In genomic region chr9:4661165-4662095, GRCh38 we compare ENCODE assay signal across 8 cellular contexts. TPM values are rescaled to one million over a fixed set of nuclear protein-coding genes. Genes with fewer than 3 reads are reported as not detected.
A peak's percentile ranks its signal among the peaks of the same experiment; 100 is the strongest.
DNase-seq lines count a peak whose midpoint lies in the region; ATAC-seq and TF ChIP-seq lines count a peak whose summit lies in the region.

No MANE protein-coding gene starts in this region.

- H3K27ac ChIP-seq in VCaP (peak overlapping the region; percentile 95), foreskin keratinocyte (no peak overlapping the region), smooth muscle cell (ENCODE audit: low read depth) (no peak overlapping the region)

- H3K4me1 ChIP-seq in foreskin keratinocyte: peaks cover 18% of the 10 kb centered on the region
- H3K4me1 ChIP-seq in smooth muscle cell (ENCODE audit: low read depth): peaks cover 13% of the 10 kb centered on the region

- TF ChIP-seq CTCF in VCaP (conservative IDR thresholded peaks at IDR 0.05): no peak
- TF ChIP-seq CTCF in foreskin keratinocyte (conservative IDR thresholded peaks at IDR 0.05): no peak
- no peak for TF ChIP-seq CTCF in smooth muscle cell (IDR thresholded peaks at IDR 0.05; ENCODE audit: borderline replicate concordance, insufficient read depth, poor library complexity, severe bottlenecking)

- DNase-seq in AG08395 (ENCODE audit: low spot score) (peak; percentile 19), foreskin keratinocyte (peak in 1 of 2 donors; percentile 53), smooth muscle cell (lab: John Stamatoyannopoulos, UW; ENCODE audit: unreplicated experiment) (no peak), COR-L47 (lab: John Stamatoyannopoulos, UW) (no peak), HK-2 (ENCODE audit: unreplicated experiment) (no peak)

- peak overlapping the region; percentile 80 for H3K4me3 ChIP-seq in smooth muscle cell

- no peaks in the 10 kb centered on the region for H4K20me1 ChIP-seq in smooth muscle cell (ENCODE audit: low read depth)

- WGBS in smooth muscle cell (ENCODE audit: low lambda C conversion rate): 37% methylated on average over 7 of the region's 7 CpGs

- no peaks in the 10 kb centered on the region for H3K79me2 ChIP-seq in smooth muscle cell (ENCODE audit: low read depth)

- H3K4me2 ChIP-seq in smooth muscle cell: peak overlapping the region; percentile 95

- no peaks in the 10 kb centered on the region for H3K36me3 ChIP-seq in smooth muscle cell (ENCODE audit: low read depth)

- H3K9ac ChIP-seq in smooth muscle cell (ENCODE audit: low read depth): no peak overlapping the region

- H3F3A ChIP-seq in smooth muscle cell (ENCODE audit: low read depth): peaks cover 14% of the 10 kb centered on the region

- H3K9me3 ChIP-seq in smooth muscle cell (replicated peaks; ENCODE audit: low read depth): no peaks in the 10 kb centered on the region

- ATAC-seq in GM21515 (IDR thresholded peaks at IDR 0.05; ENCODE audit: unreplicated experiment) (peak; percentile 11), foreskin keratinocyte (peak; percentile 23), HG02571 (IDR thresholded peaks at IDR 0.05; ENCODE audit: unreplicated experiment) (no peak)

- no peaks in the 10 kb centered on the region for H3K27me3 ChIP-seq in foreskin keratinocyte
- H3K27me3 ChIP-seq in smooth muscle cell (ENCODE audit: low read depth): no peaks in the 10 kb centered on the region

- H2AFZ ChIP-seq in smooth muscle cell (ENCODE audit: low read depth): peak overlapping the region; percentile 98

RNA-seq across cellular contexts. Expression of gene PLPP6, which starts 0.7 kb away (rescaled TPM):
- total RNA-seq in foreskin keratinocyte: 5.4 and 6.3 TPM in 2 replicates
- 3.2 and 3.5 TPM in 2 replicates for polyA plus RNA-seq in foreskin keratinocyte
- 5.4 and 6.2 TPM in 2 replicates for total RNA-seq in smooth muscle cell
- 2.6 and 2.7 TPM in 2 replicates for polyA plus RNA-seq in smooth muscle cell

RNA-seq across cellular contexts. Expression of gene SPATA6L, which starts 4.8 kb away (rescaled TPM):
- total RNA-seq in foreskin keratinocyte: 0.24 and 0.28 TPM in 2 replicates
- polyA plus RNA-seq in foreskin keratinocyte: 0.18 TPM in 2 replicates
- total RNA-seq in smooth muscle cell: 0.67 and 0.81 TPM in 2 replicates
- 0.57 and 0.80 TPM in 2 replicates for polyA plus RNA-seq in smooth muscle cell

RNA-seq across cellular contexts. Expression of gene CDC37L1, which starts 17.9 kb away (rescaled TPM):
- total RNA-seq in foreskin keratinocyte: 15.1 and 15.3 TPM in 2 replicates
- polyA plus RNA-seq in foreskin keratinocyte: 6.7 and 8.0 TPM in 2 replicates
- total RNA-seq in smooth muscle cell: 19.2 and 35.8 TPM in 2 replicates
- polyA plus RNA-seq in smooth muscle cell: 11.7 and 16.0 TPM in 2 replicates
